13 cellular contexts compared by ENCODE assay signal in genomic region chr5:83919071-83920041, GRCh38.
DNase-seq lines count a peak whose midpoint lies in the region; ATAC-seq, FAIRE-seq and TF ChIP-seq lines count a peak whose summit lies in the region.
"Had no signal": no experiment of that assay in that cellular context is flagged by ENCODE, and none has a peak within 500 bp of the region (broad histone marks: within the 10 kb centered on the region; RNA-seq: fewer than 3 reads in every experiment).

No MANE protein-coding gene starts in this region.

- no peaks in the 10 kb centered on the region for H3K4me1 ChIP-seq in body of pancreas

- TF ChIP-seq POLR2A in H54 (IDR thresholded peaks at IDR 0.05; ENCODE audit: low read depth, low read length) (no peak), body of pancreas (IDR thresholded peaks at IDR 0.05) (no peak)

- H3K9me3 Mint-ChIP-seq in endothelial cell (ENCODE audit: unreplicated experiment) = no peaks in the 10 kb centered on the region
- H3K9me3 Mint-ChIP-seq: activated T-cell treated with anti-CD3 and anti-CD28 coated beads, Interleukin-2, amount 50 U/mL, for 4 hours had no signal

- H3K4me3 ChIP-seq in body of pancreas = no peak overlapping the region
- H3K4me3 ChIP-seq: heart left ventricle had no signal

- no peaks in the 10 kb centered on the region for H3K36me3 ChIP-seq in body of pancreas (replicated peaks in 1 of 2; ENCODE audit: insufficient read depth in 1 of 2, low read depth in 2 of 2)
- H3K36me3 ChIP-seq: heart left ventricle had no signal

- H3K4me1 Mint-ChIP-seq in endothelial cell (ENCODE audit: unreplicated experiment) = peaks cover 69% of the 10 kb centered on the region

- no peak overlapping the region for H3K4me3 Mint-ChIP-seq in endothelial cell (ENCODE audit: unreplicated experiment)
- H3K4me3 Mint-ChIP-seq: activated T-cell treated with anti-CD3 and anti-CD28 coated beads, Interleukin-2, amount 50 U/mL, for 4 hours had no signal

- H3K36me3 Mint-ChIP-seq in endothelial cell (ENCODE audit: low read depth, unreplicated experiment) = peaks cover 4% of the 10 kb centered on the region

- FAIRE-seq in H54 (lab: Jason Lieb, UNC) = peak; percentile 79

- no peaks in the 10 kb centered on the region for H3K27me3 ChIP-seq in body of pancreas
- H3K27me3 ChIP-seq: heart left ventricle had no signal

- DNase-seq in Daoy (ENCODE audit: low read depth) (peak; percentile 52), H54 (ENCODE audit: insufficient read length, low spot score) (no peak), NOMO-1 treated with DMSO at 0.1 percent for 48 hours (lab: John Stamatoyannopoulos, UW; ENCODE audit: unreplicated experiment) (peak; percentile 65), endothelial cell (ENCODE audit: low spot score) (peak; percentile 9), T-helper 1 cell (no peak), body of pancreas (no peak), DMS53 (lab: John Stamatoyannopoulos, UW) (no peak), cerebellar nuclear complex (lab: John Stamatoyannopoulos, UW) (no peak)
- DNase-seq: activated T-cell treated with anti-CD3 and anti-CD28 coated beads, Interleukin-2, amount 50 U/mL, for 4 hours; cortex of kidney; heart left ventricle; MM.1S; T1000 had no signal

- no peaks in the 10 kb centered on the region for H3K9me3 ChIP-seq in body of pancreas

- no peak for ATAC-seq in body of pancreas
- ATAC-seq: activated T-cell treated with anti-CD3 and anti-CD28 coated beads, Interleukin-2, amount 50 U/mL, for 4 hours had no signal

- WGBS in body of pancreas, 2 donors = 69 to 82% methylated on average over 4 of the region's 4 CpGs

- H3K27ac ChIP-seq in body of pancreas = no peak overlapping the region

- peak overlapping the region; percentile 93 for H3K27ac Mint-ChIP-seq in endothelial cell (ENCODE audit: unreplicated experiment)

- TF ChIP-seq CTCF in endothelial cell (IDR thresholded peaks at IDR 0.05; ENCODE audit: unreplicated experiment) (no peak), body of pancreas (IDR thresholded peaks at IDR 0.05) (no peak)

- peaks cover 2% of the 10 kb centered on the region for H3K27me3 Mint-ChIP-seq in endothelial cell (ENCODE audit: unreplicated experiment)

- intact Hi-C loops in body of pancreas (cut with DNase I) = no loop called here

Comparison
In these comparisons a context has a peak if more than half of its experiments do, and no peak if none do; other contexts are left out.
1. DNase-seq: peak in Daoy (single experiment), NOMO-1 treated with DMSO at 0.1 percent for 48 hours (single experiment) and endothelial cell (single experiment); none in H54 (single experiment), T-helper 1 cell (0 of 5), body of pancreas (0 of 4), DMS53 (single experiment) and cerebellar nuclear complex (0 of 2).